ENCODE assay signal across 23 cellular contexts in the genomic region with DNA sequence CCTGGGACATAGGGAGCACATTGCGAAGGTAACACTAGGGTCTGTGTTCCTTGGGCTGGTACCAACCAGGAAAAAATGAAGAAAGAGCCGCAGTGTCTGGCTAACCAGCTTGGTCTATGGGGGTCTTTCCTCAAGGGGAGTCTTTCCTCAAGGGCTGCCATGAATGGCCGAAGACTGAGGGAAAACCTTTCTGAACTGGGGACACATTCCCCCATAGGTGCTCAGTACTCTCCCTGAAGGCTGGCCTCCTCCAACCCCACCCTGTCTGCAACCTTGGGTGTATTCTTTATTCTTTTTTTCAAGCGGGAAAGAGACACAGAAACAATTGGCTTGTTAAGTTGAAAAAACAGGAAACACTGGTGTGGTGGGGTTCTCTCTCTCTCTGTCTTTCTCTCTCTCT.
"Had no signal": no experiment of that assay in that cellular context is flagged by ENCODE, and none has a peak within 500 bp of the region (broad histone marks: within the 10 kb centered on the region; RNA-seq: fewer than 3 reads in every experiment).

No MANE protein-coding gene starts in this region.

- H3K27ac ChIP-seq: brain microvascular endothelial cell, colonic mucosa, PC-9, RWPE1 had no signal

- H3K36me3 ChIP-seq: brain microvascular endothelial cell, colonic mucosa, MG63 had no signal

- H3K9me3 ChIP-seq: colonic mucosa, MG63 had no signal

- ATAC-seq: activated T-cell treated with anti-CD3 and anti-CD28 coated beads, Interleukin-2, amount 50 U/mL, for 72 hours; activated T-helper 17 cell treated with anti-CD3 and anti-CD28 coated beads, Interleukin-2, amount 50 U/mL, for 72 hours; Right ventricle myocardium inferior; T-cell; T-helper 17 cell had no signal

- H3K4me1 ChIP-seq: colonic mucosa had no signal

- H3K27me3 ChIP-seq: brain microvascular endothelial cell, colonic mucosa, MG63 had no signal

- H3K4me3 ChIP-seq: colonic mucosa, MG63, PC-9 had no signal

- DNase-seq: activated CD4-positive, alpha-beta T cell treated with anti-CD3 and anti-CD28 coated beads, Interleukin-2, amount 50 U/mL, for 1 hour; activated effector memory CD4-positive, alpha-beta T cell treated with anti-CD3 and anti-CD28 coated beads, Interleukin-2, amount 50 U/mL, for 16 hours; activated naive CD4-positive, alpha-beta T cell; activated naive CD4-positive, alpha-beta T cell treated with anti-CD3 and anti-CD28 coated beads, Interleukin-2, amount 50 U/mL, for 16 hours; activated naive CD8-positive, alpha-beta T cell treated with anti-CD3 and anti-CD28 coated beads for 36 hours; activated T-cell treated with anti-CD3 and anti-CD28 coated beads, Interleukin-2, amount 50 U/mL, for 1 hour; activated T-cell treated with anti-CD3 and anti-CD28 coated beads, Interleukin-2, amount 50 U/mL, for 72 hours; amniotic stem cell; aorta; central memory CD4-positive, alpha-beta T cell; colonic mucosa; MG63; NCI-H1436; NCI-H1930; NCI-H345; SIG-M5; T-cell; T-helper 17 cell had no signal
